19 cellular contexts compared by ENCODE assay signal in the genomic region with DNA sequence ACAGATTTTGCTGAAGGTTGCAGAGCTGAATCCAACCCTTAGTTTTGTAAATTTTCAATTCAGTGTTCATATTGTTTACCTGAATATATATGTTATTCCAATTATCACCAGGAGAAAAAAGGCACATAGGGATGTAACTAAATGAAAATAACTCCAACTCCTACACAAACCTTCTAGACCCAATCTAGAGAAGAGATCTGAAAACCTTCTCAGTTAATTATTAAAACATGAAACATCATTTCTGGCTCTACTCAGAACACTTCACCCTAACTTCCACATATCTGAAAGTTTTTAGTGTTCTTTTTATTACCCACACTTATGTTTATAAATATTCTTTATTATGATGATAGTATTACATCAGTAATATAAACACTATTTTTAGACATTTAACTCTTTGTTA.
A peak's percentile ranks its signal among the peaks of the same experiment; 100 is the strongest.
DNase-seq lines count a peak whose midpoint lies in the region; ATAC-seq, FAIRE-seq and TF ChIP-seq lines count a peak whose summit lies in the region.
"Had no signal": no experiment of that assay in that cellular context is flagged by ENCODE, and none has a peak within 500 bp of the region (broad histone marks: within the 10 kb centered on the region; RNA-seq: fewer than 3 reads in every experiment).

No MANE protein-coding gene starts in this region.

- TF ChIP-seq CTCF in A549 (IDR thresholded peaks at IDR 0.05) = no peak
- no peak for TF ChIP-seq CTCF in SK-N-SH (IDR thresholded peaks at IDR 0.05)
- no peak for TF ChIP-seq CTCF in tibial nerve (IDR thresholded peaks at IDR 0.05)

- no peak for TF ChIP-seq EP300 in A549 (IDR thresholded peaks at IDR 0.05)
- TF ChIP-seq EP300 in SK-N-SH (IDR thresholded peaks at IDR 0.05; ENCODE audit: borderline replicate concordance in 1 of 2, low read depth in 1 of 2, low read length in 1 of 2) = no peak
- no peak for TF ChIP-seq EP300 in tibial nerve (IDR thresholded peaks at IDR 0.05)

- no peaks in the 10 kb centered on the region for H3K9me2 ChIP-seq in SK-N-SH

- POLR2A ChIA-PET in A549 (lab: Yijun Ruan, JAX) = no interaction called here
- POLR2A ChIA-PET in SK-N-SH (lab: Yijun Ruan, JAX) = no interaction called here

- H3K36me3 ChIP-seq in SK-N-SH (replicated peaks in 1 of 2; ENCODE audit: control insufficient read depth in 1 of 2, insufficient read depth in 2 of 2, low read length in 1 of 2) (peaks cover 0 to 28% of the 10 kb centered on the region in 2 experiments), tibial nerve (peaks cover 0 to 17% (median 0%) of the 10 kb centered on the region in 3 donors)
- no peaks in the 10 kb centered on the region for H3K36me3 ChIP-seq in effector memory CD4-positive, alpha-beta T cell (ENCODE audit: control insufficient read depth, insufficient read depth, low read length)

- H3K9ac ChIP-seq in SK-N-SH = peak overlapping the region; percentile 55; the same call in 1 of the 2 replicates
- H3K9ac ChIP-seq: BLaER1 treated with 17β-estradiol and CSF1 and Interleukin-3, amounts not matched to agents 10 nM and 100 nM had no signal

- H3K4me1 ChIP-seq in A549 = peaks cover 57% of the 10 kb centered on the region
- peaks cover 0 to 42% of the 10 kb centered on the region in 2 experiments; a peak in 3 of 4 replicates for H3K4me1 ChIP-seq in SK-N-SH (ENCODE audit: control insufficient read depth in 1 of 2, insufficient read depth in 2 of 2, low read depth in 1 of 2, low read length in 1 of 2)
- no peaks in the 10 kb centered on the region for H3K4me1 ChIP-seq in effector memory CD4-positive, alpha-beta T cell (ENCODE audit: control insufficient read depth, insufficient read depth, low read length, poor library complexity, severe bottlenecking)
- peaks cover 0 to 9% (median 3%) of the 10 kb centered on the region in 4 donors for H3K4me1 ChIP-seq in tibial nerve
- H3K4me1 ChIP-seq: BLaER1 treated with 17β-estradiol and CSF1 and Interleukin-3, amounts not matched to agents 10 nM and 100 nM had no signal

- H3K4me3 ChIP-seq in A549 (no peak overlapping the region), SK-N-SH (ENCODE audit: low read depth in 2 of 2, low read length in 1 of 2) (no peak overlapping the region), tibial nerve (no peak overlapping the region)
- H3K4me3 ChIP-seq in effector memory CD4-positive, alpha-beta T cell (ENCODE audit: insufficient read depth, low read depth, low read length, poor library complexity, severe bottlenecking) = no peak overlapping the region
- H3K4me3 ChIP-seq: BLaER1 treated with 17β-estradiol and CSF1 and Interleukin-3, amounts not matched to agents 10 nM and 100 nM; cardiac muscle cell; lower lobe of right lung had no signal

- ATAC-seq in A549 (peak in 1 of 2 experiments; percentile 27; a peak in 2 of 6 replicates), GM21381 (IDR thresholded peaks at IDR 0.05; ENCODE audit: unreplicated experiment) (peak; percentile 49), left lobe of liver (peak; percentile 50), GM18861 (IDR thresholded peaks at IDR 0.05; ENCODE audit: unreplicated experiment) (no peak)
- ATAC-seq: activated CD8-positive, alpha-beta T cell treated with anti-CD3 and anti-CD28 coated beads, Interleukin-2, amount 10 ng/mL, durations not matched to agents 7 days and 5 days; lower lobe of right lung had no signal

- TF ChIP-seq RAD21 in A549 (conservative IDR thresholded peaks at IDR 0.05 in 1 of 2, IDR thresholded peaks at IDR 0.05 in 1 of 2) (no peak), SK-N-SH (IDR thresholded peaks at IDR 0.05; ENCODE audit: low read length) (no peak)

- no peaks in the 10 kb centered on the region for H4K20me1 ChIP-seq in SK-N-SH (ENCODE audit: insufficient read depth)

- peaks cover 62% of the 10 kb centered on the region; the same call in 1 of the 2 replicates for H3K79me2 ChIP-seq in SK-N-SH (ENCODE audit: insufficient read depth)

- no peaks in the 10 kb centered on the region for H3K27me3 ChIP-seq in SK-N-SH (ENCODE audit: insufficient read depth)
- H3K27me3 ChIP-seq in effector memory CD4-positive, alpha-beta T cell (replicated peaks; ENCODE audit: control insufficient read depth, insufficient read depth, low read length, poor library complexity, severe bottlenecking) = no peaks in the 10 kb centered on the region
- no peaks in the 10 kb centered on the region for H3K27me3 ChIP-seq in tibial nerve
- H3K27me3 ChIP-seq: BLaER1 treated with 17β-estradiol and CSF1 and Interleukin-3, amounts not matched to agents 10 nM and 100 nM; cardiac muscle cell had no signal

- CTCF ChIA-PET in A549 (lab: Yijun Ruan, JAX) (interaction anchor here (1.3 kb wide), 1 partner anchor 60 kb away, joined by 4 read pairs; no protein-coding TSS in a partner anchor), SK-N-SH (lab: Yijun Ruan, JAX) (interaction anchor here (1.0 kb wide), 1 partner anchor 73 kb away, joined by 3 read pairs; no protein-coding TSS in a partner anchor)

- peak overlapping the region; percentile 48 to 71 for H3K27ac ChIP-seq in A549
- H3K27ac ChIP-seq in SK-N-SH (ENCODE audit: low read depth in 2 of 2, low read length in 1 of 2) = peak overlapping the region; percentile 47 to 98; a peak in 3 of 4 replicates
- no peak overlapping the region for H3K27ac ChIP-seq in effector memory CD4-positive, alpha-beta T cell (ENCODE audit: insufficient read depth, low read length, poor library complexity, severe bottlenecking)
- H3K27ac ChIP-seq in tibial nerve = no peak overlapping the region
- H3K27ac ChIP-seq: BLaER1 treated with 17β-estradiol and CSF1 and Interleukin-3, amounts not matched to agents 10 nM and 100 nM; cardiac muscle cell; lower lobe of right lung had no signal

- no peak for FAIRE-seq in A549 (lab: Jason Lieb, UNC)
- FAIRE-seq: TTC549 had no signal

- H3K9me3 ChIP-seq in A549 (no peaks in the 10 kb centered on the region), SK-N-SH (no peaks in the 10 kb centered on the region), tibial nerve (no peaks in the 10 kb centered on the region)
- H3K9me3 ChIP-seq in effector memory CD4-positive, alpha-beta T cell (ENCODE audit: control insufficient read depth, low read length) = no peaks in the 10 kb centered on the region
- H3K9me3 ChIP-seq: BLaER1 treated with 17β-estradiol and CSF1 and Interleukin-3, amounts not matched to agents 10 nM and 100 nM; lower lobe of right lung had no signal

- H2AFZ ChIP-seq in SK-N-SH (ENCODE audit: low read depth) = no peak overlapping the region

- DNase-seq in A549 (ENCODE audit: low read depth in 1 of 2, low spot score in 1 of 2) = no peak
- DNase-seq in SK-N-SH = no peak
- DNase-seq in left lobe of liver (ENCODE audit: low spot score) = no peak
- no peak for DNase-seq in NCI-H1105 treated with DMSO at 0.1 percent for 48 hours (lab: John Stamatoyannopoulos, UW)
- no peak for DNase-seq in effector memory CD4-positive, alpha-beta T cell
- DNase-seq in tibial nerve (ENCODE audit: low spot score in 2 of 2) = no peak
- DNase-seq: activated CD4-positive, alpha-beta T cell treated with anti-CD3 and anti-CD28 coated beads for 1 hour; activated CD8-positive, alpha-beta T cell treated with anti-CD3 and anti-CD28 coated beads, Interleukin-2, amount 10 ng/mL, durations not matched to agents 7 days and 5 days; Calu3; foreskin fibroblast; lower lobe of right lung; NCI-H2081; Right ventricle myocardium superior; T-helper 1 cell had no signal

- peak overlapping the region; percentile 71 for H3K4me2 ChIP-seq in A549
- no peak overlapping the region for H3K4me2 ChIP-seq in SK-N-SH
- H3K4me2 ChIP-seq: BLaER1 treated with 17β-estradiol and CSF1 and Interleukin-3, amounts not matched to agents 10 nM and 100 nM had no signal

- peaks cover 59% of the 10 kb centered on the region for H3F3A ChIP-seq in SK-N-SH (replicated peaks; ENCODE audit: insufficient read depth)

- TF ChIP-seq POLR2A in A549 (IDR thresholded peaks at IDR 0.05; ENCODE audit: low read length) = no peak
- TF ChIP-seq POLR2A in tibial nerve (IDR thresholded peaks at IDR 0.05) = no peak

TF ChIP-seq in A549, 52 proteins besides CTCF, POLR2A, EP300 and RAD21 (continues in another document):
- TF ChIP-seq, protein P1, sequence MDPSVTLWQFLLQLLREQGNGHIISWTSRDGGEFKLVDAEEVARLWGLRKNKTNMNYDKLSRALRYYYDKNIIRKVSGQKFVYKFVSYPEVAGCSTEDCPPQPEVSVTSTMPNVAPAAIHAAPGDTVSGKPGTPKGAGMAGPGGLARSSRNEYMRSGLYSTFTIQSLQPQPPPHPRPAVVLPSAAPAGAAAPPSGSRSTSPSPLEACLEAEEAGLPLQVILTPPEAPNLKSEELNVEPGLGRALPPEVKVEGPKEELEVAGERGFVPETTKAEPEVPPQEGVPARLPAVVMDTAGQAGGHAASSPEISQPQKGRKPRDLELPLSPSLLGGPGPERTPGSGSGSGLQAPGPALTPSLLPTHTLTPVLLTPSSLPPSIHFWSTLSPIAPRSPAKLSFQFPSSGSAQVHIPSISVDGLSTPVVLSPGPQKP (IDR thresholded peaks at IDR 0.05; ENCODE audit: low read depth, low read length) = no peak
- no peak for TF ChIP-seq FOSL2 (IDR thresholded peaks at IDR 0.05)
- TF ChIP-seq FOSL2 (CRISPR knock-in tag; IDR thresholded peaks at IDR 0.05) = no peak
- no peak for TF ChIP-seq HOXB13 (CRISPR knock-in tag; IDR thresholded peaks at IDR 0.05; ENCODE audit: low read depth)
- TF ChIP-seq FOXS1 (CRISPR knock-in tag; IDR thresholded peaks at IDR 0.05) = no peak
- no peak for TF ChIP-seq GATA3 (IDR thresholded peaks at IDR 0.05; ENCODE audit: borderline replicate concordance)
- no peak for TF ChIP-seq ZSCAN20 (CRISPR knock-in tag; IDR thresholded peaks at IDR 0.05)
- TF ChIP-seq BHLHE40 (IDR thresholded peaks at IDR 0.05; ENCODE audit: low read depth, low read length) = no peak

TF ChIP-seq in SK-N-SH, 30 proteins besides CTCF, POLR2A, EP300 and RAD21:
- TF ChIP-seq IRF3 (IDR thresholded peaks at IDR 0.05; ENCODE audit: low read depth, low read length) (no peak), TCF12 (IDR thresholded peaks at IDR 0.05) (peak; percentile 39; the same call in 1 of the 2 replicates)

Comparison
In these comparisons a context has a peak if more than half of its experiments do, and no peak if none do; other contexts are left out.
1. H3K27ac ChIP-seq: peak in A549 (2 of 2) and SK-N-SH (2 of 2); none in effector memory CD4-positive, alpha-beta T cell (single experiment) and tibial nerve (0 of 4).